ENCODE assay signal across 1 cellular context in genomic region chr13:90168953-90169352, GRCh38.
A peak's percentile ranks its signal among the peaks of the same experiment; 100 is the strongest.
TF ChIP-seq lines count a peak whose summit lies in the region.

No MANE protein-coding gene starts in this region.

TF ChIP-seq in K562, 482 proteins besides CTCF, POLR2A, EP300 and RAD21 (continued from another document):
- TF ChIP-seq E4F1 (CRISPR knock-in tag; IDR thresholded peaks at IDR 0.05; ENCODE audit: borderline replicate concordance) (peak; percentile 38; the same call in 1 of the 2 replicates), HCFC1 (IDR thresholded peaks at IDR 0.05; ENCODE audit: low read depth, low read length) (no peak), AFF4 (CRISPR knock-in tag; IDR thresholded peaks at IDR 0.05) (no peak), SIN3B (IDR thresholded peaks at IDR 0.05; ENCODE audit: low read depth) (no peak), ZNF224 (CRISPR knock-in tag; IDR thresholded peaks at IDR 0.05) (no peak), TFAM (CRISPR knock-in tag; conservative IDR thresholded peaks at IDR 0.05) (0 out of 2 replicates have a peak, but pooled peaks have one; percentile 86)
